In the genomic region with DNA sequence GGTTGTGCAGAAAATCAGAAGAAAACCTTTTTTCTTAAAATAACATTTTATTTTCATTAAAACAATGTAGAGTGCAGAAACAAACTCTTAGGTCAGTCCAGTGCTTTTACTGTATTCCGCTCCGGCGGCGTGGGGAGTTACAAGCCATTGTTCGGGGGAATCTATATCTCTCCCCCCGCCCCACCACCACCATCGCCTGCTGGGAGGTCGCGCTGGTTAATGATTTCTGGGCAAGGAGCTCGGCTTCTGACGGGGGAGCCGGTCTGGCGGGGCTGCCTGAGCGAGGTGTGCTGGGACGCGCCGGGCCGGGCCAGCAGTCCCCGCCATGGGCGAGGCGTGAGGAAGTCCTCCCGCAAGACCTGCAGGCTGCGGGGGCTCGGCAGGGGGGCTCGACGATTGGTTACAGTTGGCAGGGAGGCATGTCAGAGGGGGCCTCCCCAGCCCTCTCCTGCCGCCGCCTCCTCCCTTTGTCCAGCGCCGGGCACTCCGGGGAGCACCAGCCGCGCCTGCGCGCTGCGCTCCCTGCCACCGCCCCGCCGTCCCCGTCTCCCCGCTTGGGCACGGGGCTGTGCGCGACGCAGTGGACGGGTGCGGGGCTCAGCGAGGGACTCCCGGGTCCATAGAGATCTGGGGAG, we compare ENCODE assay signal across 1 cellular context.
A peak's percentile ranks its signal among the peaks of the same experiment; 100 is the strongest.
TF ChIP-seq lines count a peak whose summit lies in the region.

No MANE protein-coding gene starts in this region.

TF ChIP-seq in HEK293, 187 proteins besides CTCF, POLR2A, EP300 and RAD21 (continued from another document):
- TF ChIP-seq PATZ1 (tag by site-specific recombination; IDR thresholded peaks at IDR 0.05) (peak; percentile 85), ZBTB20 (tag by site-specific recombination; IDR thresholded peaks at IDR 0.05) (peak; percentile 89; the same call in 1 of the 2 replicates), ZNF404 (tag by site-specific recombination; IDR thresholded peaks at IDR 0.05) (no peak), PBX3 (CRISPR knock-in tag; IDR thresholded peaks at IDR 0.05) (no peak; the same call in 1 of the 2 replicates), ZNF24 (tag by site-specific recombination; IDR thresholded peaks at IDR 0.05) (0 out of 2 replicates have a peak, but pooled peaks have one; percentile 10), ZNF530 (tag by site-specific recombination; IDR thresholded peaks at IDR 0.05; ENCODE audit: low read depth) (no peak), ZNF121 (tag by site-specific recombination; IDR thresholded peaks at IDR 0.05) (no peak), ZNF10 (tag by site-specific recombination; IDR thresholded peaks at IDR 0.05) (peak; percentile 65), EGR2 (tag by site-specific recombination; IDR thresholded peaks at IDR 0.05; ENCODE audit: low read depth) (peak; percentile 37), OSR2 (tag by site-specific recombination; IDR thresholded peaks at IDR 0.05) (peak; percentile 96)
- TF ChIP-seq, protein P1, sequence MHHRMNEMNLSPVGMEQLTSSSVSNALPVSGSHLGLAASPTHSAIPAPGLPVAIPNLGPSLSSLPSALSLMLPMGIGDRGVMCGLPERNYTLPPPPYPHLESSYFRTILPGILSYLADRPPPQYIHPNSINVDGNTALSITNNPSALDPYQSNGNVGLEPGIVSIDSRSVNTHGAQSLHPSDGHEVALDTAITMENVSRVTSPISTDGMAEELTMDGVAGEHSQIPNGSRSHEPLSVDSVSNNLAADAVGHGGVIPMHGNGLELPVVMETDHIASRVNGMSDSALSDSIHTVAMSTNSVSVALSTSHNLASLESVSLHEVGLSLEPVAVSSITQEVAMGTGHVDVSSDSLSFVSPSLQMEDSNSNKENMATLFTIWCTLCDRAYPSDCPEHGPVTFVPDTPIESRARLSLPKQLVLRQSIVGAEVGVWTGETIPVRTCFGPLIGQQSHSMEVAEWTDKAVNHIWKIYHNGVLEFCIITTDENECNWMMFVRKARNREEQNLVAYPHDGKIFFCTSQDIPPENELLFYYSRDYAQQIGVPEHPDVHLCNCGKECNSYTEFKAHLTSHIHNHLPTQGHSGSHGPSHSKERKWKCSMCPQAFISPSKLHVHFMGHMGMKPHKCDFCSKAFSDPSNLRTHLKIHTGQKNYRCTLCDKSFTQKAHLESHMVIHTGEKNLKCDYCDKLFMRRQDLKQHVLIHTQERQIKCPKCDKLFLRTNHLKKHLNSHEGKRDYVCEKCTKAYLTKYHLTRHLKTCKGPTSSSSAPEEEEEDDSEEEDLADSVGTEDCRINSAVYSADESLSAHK (tag by site-specific recombination; IDR thresholded peaks at IDR 0.05): peak; percentile 8; the same call in 1 of the 2 replicates
- TF ChIP-seq, protein P2, sequence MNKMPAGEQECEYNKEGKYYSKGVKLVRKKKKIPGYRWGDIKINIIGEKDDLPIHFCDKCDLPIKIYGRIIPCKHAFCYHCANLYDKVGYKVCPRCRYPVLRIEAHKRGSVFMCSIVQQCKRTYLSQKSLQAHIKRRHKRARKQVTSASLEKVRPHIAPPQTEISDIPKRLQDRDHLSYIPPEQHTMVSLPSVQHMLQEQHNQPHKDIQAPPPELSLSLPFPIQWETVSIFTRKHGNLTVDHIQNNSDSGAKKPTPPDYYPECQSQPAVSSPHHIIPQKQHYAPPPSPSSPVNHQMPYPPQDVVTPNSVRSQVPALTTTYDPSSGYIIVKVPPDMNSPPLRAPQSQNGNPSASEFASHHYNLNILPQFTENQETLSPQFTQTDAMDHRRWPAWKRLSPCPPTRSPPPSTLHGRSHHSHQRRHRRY (tag by site-specific recombination; IDR thresholded peaks at IDR 0.05): no peak
- TF ChIP-seq, protein P3, sequence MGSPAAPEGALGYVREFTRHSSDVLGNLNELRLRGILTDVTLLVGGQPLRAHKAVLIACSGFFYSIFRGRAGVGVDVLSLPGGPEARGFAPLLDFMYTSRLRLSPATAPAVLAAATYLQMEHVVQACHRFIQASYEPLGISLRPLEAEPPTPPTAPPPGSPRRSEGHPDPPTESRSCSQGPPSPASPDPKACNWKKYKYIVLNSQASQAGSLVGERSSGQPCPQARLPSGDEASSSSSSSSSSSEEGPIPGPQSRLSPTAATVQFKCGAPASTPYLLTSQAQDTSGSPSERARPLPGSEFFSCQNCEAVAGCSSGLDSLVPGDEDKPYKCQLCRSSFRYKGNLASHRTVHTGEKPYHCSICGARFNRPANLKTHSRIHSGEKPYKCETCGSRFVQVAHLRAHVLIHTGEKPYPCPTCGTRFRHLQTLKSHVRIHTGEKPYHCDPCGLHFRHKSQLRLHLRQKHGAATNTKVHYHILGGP (tag by site-specific recombination; IDR thresholded peaks at IDR 0.05): no peak
- TF ChIP-seq, protein P4, sequence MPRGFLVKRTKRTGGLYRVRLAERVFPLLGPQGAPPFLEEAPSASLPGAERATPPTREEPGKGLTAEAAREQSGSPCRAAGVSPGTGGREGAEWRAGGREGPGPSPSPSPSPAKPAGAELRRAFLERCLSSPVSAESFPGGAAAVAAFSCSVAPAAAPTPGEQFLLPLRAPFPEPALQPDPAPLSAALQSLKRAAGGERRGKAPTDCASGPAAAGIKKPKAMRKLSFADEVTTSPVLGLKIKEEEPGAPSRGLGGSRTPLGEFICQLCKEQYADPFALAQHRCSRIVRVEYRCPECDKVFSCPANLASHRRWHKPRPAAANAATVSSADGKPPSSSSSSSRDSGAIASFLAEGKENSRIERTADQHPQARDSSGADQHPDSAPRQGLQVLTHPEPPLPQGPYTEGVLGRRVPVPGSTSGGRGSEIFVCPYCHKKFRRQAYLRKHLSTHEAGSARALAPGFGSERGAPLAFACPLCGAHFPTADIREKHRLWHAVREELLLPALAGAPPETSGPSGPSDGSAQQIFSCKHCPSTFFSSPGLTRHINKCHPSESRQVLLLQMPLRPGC (tag by site-specific recombination; IDR thresholded peaks at IDR 0.05): no peak
